ENCODE assay signal across 25 cellular contexts in the genomic region with DNA sequence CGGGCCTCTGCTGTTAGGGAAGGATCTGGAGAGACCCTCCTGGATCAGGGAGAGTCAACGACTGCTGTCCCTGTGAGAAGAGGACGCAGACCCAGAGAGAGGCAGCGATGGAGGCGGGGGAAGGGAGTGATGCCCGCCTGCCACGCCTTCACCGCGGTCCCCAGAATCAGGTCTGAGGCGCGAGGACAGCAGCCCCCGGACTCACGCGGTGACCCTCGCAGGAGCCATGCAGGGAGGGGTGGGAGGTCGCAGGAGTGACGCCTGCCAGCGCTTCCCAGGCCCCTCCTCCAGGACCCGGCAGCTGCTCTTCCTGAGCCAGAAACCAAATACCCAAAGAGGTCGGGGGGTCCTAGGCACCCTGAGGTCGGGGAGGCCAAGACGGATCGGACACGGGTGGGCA. TPM values are rescaled to one million over a fixed set of nuclear protein-coding genes. Genes with fewer than 3 reads are reported as not detected.
"Had no signal": no experiment of that assay in that cellular context is flagged by ENCODE, and none has a peak within 500 bp of the region (broad histone marks: within the 10 kb centered on the region; RNA-seq: fewer than 3 reads in every experiment).

No MANE protein-coding gene starts in this region.

- DNase-seq: activated CD4-positive, CD25-positive, alpha-beta regulatory T cell treated with anti-CD3 and anti-CD28 coated beads, Interleukin-2, amount 50 U/mL, for 72 hours; activated CD8-positive, alpha-beta T cell treated with anti-CD3 and anti-CD28 coated beads, Interleukin-2, amount 10 ng/mL, durations not matched to agents 7 days and 5 days; activated effector memory CD4-positive, alpha-beta T cell treated with anti-CD3 and anti-CD28 coated beads, Interleukin-2, amount 50 U/mL, for 16 hours; esophagus squamous epithelium; hippocampal formation; kidney; left ventricle myocardium superior; mucosa of descending colon; naive thymus-derived CD4-positive, alpha-beta T cell; sigmoid colon; spleen; stomach; T-cell; T1000; testis had no signal

- H3K4me1 Mint-ChIP-seq: brain had no signal

- H3K27me3 Mint-ChIP-seq: activated naive CD8-positive, alpha-beta T cell; brain; central memory CD8-positive, alpha-beta T cell; memory B cell; naive thymus-derived CD4-positive, alpha-beta T cell; T-cell had no signal

- H3K9me3 ChIP-seq: esophagus squamous epithelium, mucosa of descending colon, neutrophil, sigmoid colon, spleen, stomach, testis, upper lobe of left lung had no signal

- H3K27me3 ChIP-seq: esophagus squamous epithelium, sigmoid colon, spleen, stomach, testis, upper lobe of left lung had no signal

- ATAC-seq: activated CD8-positive, alpha-beta T cell treated with anti-CD3 and anti-CD28 coated beads, Interleukin-2, amount 10 ng/mL, durations not matched to agents 7 days and 5 days; left ventricle myocardium superior; mucosa of descending colon; naive thymus-derived CD4-positive, alpha-beta T cell; T-cell had no signal

- H3K9me3 Mint-ChIP-seq: brain; central memory CD8-positive, alpha-beta T cell; memory B cell; naive thymus-derived CD4-positive, alpha-beta T cell; T-cell had no signal

- H3K27ac ChIP-seq: coronary artery, neutrophil, parathyroid adenoma, sigmoid colon, stomach, testis, upper lobe of left lung had no signal

- H3K4me3 ChIP-seq: coronary artery, esophagus squamous epithelium, mucosa of descending colon, sigmoid colon, spleen, stomach, testis, upper lobe of left lung had no signal

- H3K27ac Mint-ChIP-seq: activated CD8-positive, alpha-beta T cell treated with anti-CD3 and anti-CD28 coated beads, Interleukin-2, amount 10 ng/mL, durations not matched to agents 7 days and 5 days; activated naive CD8-positive, alpha-beta T cell had no signal

- H3K4me3 Mint-ChIP-seq: activated CD8-positive, alpha-beta T cell treated with anti-CD3 and anti-CD28 coated beads, Interleukin-2, amount 10 ng/mL, durations not matched to agents 7 days and 5 days; activated naive CD8-positive, alpha-beta T cell; brain; central memory CD8-positive, alpha-beta T cell; memory B cell; naive thymus-derived CD4-positive, alpha-beta T cell; T-cell had no signal

- H3K4me1 ChIP-seq: parathyroid adenoma, sigmoid colon, testis had no signal

RNA-seq across cellular contexts. Expression of a gene that starts 13.8 kb away (rescaled TPM):
- total RNA-seq: endothelial cell of umbilical vein, fibroblast of villous mesenchyme, testis had no signal
- polyA plus RNA-seq: endothelial cell of umbilical vein had no signal
